Comparison of ENCODE assay signal across 19 cellular contexts in the genomic region with DNA sequence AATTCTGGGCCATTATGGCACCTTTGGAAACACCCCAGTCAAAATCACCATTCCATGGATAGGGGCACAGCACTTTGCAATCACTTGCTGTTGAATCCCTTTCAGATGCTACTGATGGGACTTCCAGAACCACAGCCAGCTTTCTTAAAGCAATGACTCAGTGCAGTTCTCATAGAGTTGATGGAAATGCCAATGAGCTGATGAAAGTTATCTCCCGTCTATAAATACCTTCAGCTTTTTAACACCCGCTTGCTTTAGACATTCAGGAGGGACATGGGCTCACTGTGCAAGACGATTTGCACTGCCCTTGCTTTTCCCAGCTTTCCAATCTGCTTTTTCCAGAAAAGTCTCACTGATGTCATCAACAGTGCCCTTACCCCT.
DNase-seq lines count a peak whose midpoint lies in the region; ATAC-seq and TF ChIP-seq lines count a peak whose summit lies in the region.
"Had no signal": no experiment of that assay in that cellular context is flagged by ENCODE, and none has a peak within 500 bp of the region (broad histone marks: within the 10 kb centered on the region; RNA-seq: fewer than 3 reads in every experiment).

No MANE protein-coding gene starts in this region.

- H3K4me2 ChIP-seq in GM23248 (ENCODE audit: unreplicated experiment) = peak overlapping the region; percentile 22
- peak overlapping the region; percentile 3 for H3K4me2 ChIP-seq in skeletal muscle satellite cell (ENCODE audit: low read length)

- ATAC-seq in Right ventricle myocardium superior (ENCODE audit: poor library complexity) (peak; percentile 85), omental fat pad (ENCODE audit: low FRiP score) (no peak), HG02759 (IDR thresholded peaks at IDR 0.05; ENCODE audit: unreplicated experiment) (no peak)
- ATAC-seq: activated T-cell treated with anti-CD3 and anti-CD28 coated beads, Interleukin-2, amount 50 U/mL, for 72 hours; stimulated activated effector memory CD8-positive, alpha-beta T cell treated with anti-CD3 and anti-CD28 coated beads, Interleukin-12 subunit alpha, Interleukin-12 subunit beta, amount 100 ng/mL, for 72 hours had no signal

- H3K27me3 ChIP-seq in GM23248 (replicated peaks; ENCODE audit: insufficient read depth) (no peaks in the 10 kb centered on the region), ascending aorta (no peaks in the 10 kb centered on the region), skeletal muscle satellite cell (ENCODE audit: control insufficient read depth, insufficient read depth, low read length) (no peaks in the 10 kb centered on the region)
- H3K27me3 ChIP-seq: adrenal gland, uterus had no signal

- H3K36me3 ChIP-seq in GM23248 (ENCODE audit: low read depth) = no peaks in the 10 kb centered on the region
- H3K36me3 ChIP-seq in ascending aorta = peaks cover 0 to 4% of the 10 kb centered on the region in 2 donors
- H3K36me3 ChIP-seq in skeletal muscle satellite cell (ENCODE audit: insufficient read depth, low read length) = peaks cover 9% of the 10 kb centered on the region
- H3K36me3 ChIP-seq: adrenal gland, uterus had no signal

- in situ Hi-C loops in GM23248 (cut with MboI) = no loop called here

- H3F3A ChIP-seq in GM23248 (ENCODE audit: insufficient read depth) = 0 out of 2 replicates have a peak, but pooled peaks cover 9% of the 10 kb centered on the region

- no peaks in the 10 kb centered on the region for H3K79me2 ChIP-seq in GM23248 (ENCODE audit: insufficient read depth)

- no peaks in the 10 kb centered on the region for H4K20me1 ChIP-seq in GM23248 (ENCODE audit: insufficient read depth)

- H3K27ac ChIP-seq in GM23248 (no peak overlapping the region), ascending aorta (peak overlapping the region; percentile 39 to 41)
- H3K27ac ChIP-seq: adrenal gland, uterus had no signal

- H3K9me3 ChIP-seq in GM23248 (ENCODE audit: low read depth) (no peaks in the 10 kb centered on the region), ascending aorta (no peaks in the 10 kb centered on the region), skeletal muscle satellite cell (replicated peaks; ENCODE audit: low read length) (no peaks in the 10 kb centered on the region)
- H3K9me3 ChIP-seq: adrenal gland, uterus had no signal

- H2AFZ ChIP-seq in GM23248 = no peak overlapping the region

- intact Hi-C loops in ascending aorta (cut with DNase I) (no loop called here), Right ventricle myocardium superior (cut with DNase I) (no loop called here)

- H3K9ac ChIP-seq in GM23248 = no peak overlapping the region
- H3K9ac ChIP-seq in skeletal muscle satellite cell (ENCODE audit: low read depth, low read length) = no peak overlapping the region

- H3K4me1 ChIP-seq in GM23248 (ENCODE audit: insufficient read depth) (peaks cover 13% of the 10 kb centered on the region), ascending aorta (peaks cover 5 to 13% of the 10 kb centered on the region in 2 donors), skeletal muscle satellite cell (ENCODE audit: control insufficient read depth, insufficient read depth, low read length) (peaks cover 17% of the 10 kb centered on the region)
- H3K4me1 ChIP-seq: adrenal gland, uterus had no signal

- no peaks in the 10 kb centered on the region for H3K9me2 ChIP-seq in GM23248 (ENCODE audit: insufficient read depth)

- TF ChIP-seq CTCF in ascending aorta (IDR thresholded peaks at IDR 0.05) (no peak), omental fat pad (IDR thresholded peaks at IDR 0.05) (no peak)

- DNase-seq in GM23248 = peak; percentile 87
- DNase-seq in ascending aorta (ENCODE audit: low spot score in 2 of 2) = peak in 1 of 2 donors; percentile 28
- no peak for DNase-seq in Right ventricle myocardium superior
- DNase-seq in omental fat pad (ENCODE audit: low spot score) = no peak
- no peak for DNase-seq in NCI-H345 (lab: John Stamatoyannopoulos, UW)
- no peak for DNase-seq in stimulated activated CD4-positive, alpha-beta T cell treated with anti-CD3 and anti-CD28 coated beads, Interleukin-1b, Interleukin-23, amount 100 ng/mL, for 48 hours
- DNase-seq: activated CD4-positive, alpha-beta T cell treated with anti-CD3 and anti-CD28 coated beads, Interleukin-2, amount 50 U/mL, for 1 hour; activated T-cell treated with anti-CD3 and anti-CD28 coated beads, Interleukin-2, amount 50 U/mL, for 72 hours; GF-D8; glutamatergic neuron; kidney glomerular epithelial cell; NCI-H2081; SHP77; stimulated activated CD4-positive, alpha-beta T cell treated with anti-CD3 and anti-CD28 coated beads, Interleukin-4, amount 100 ng/mL, for 24 hours; uterus had no signal

- 19 to 27% methylated on average over 3 of the region's 3 CpGs for WGBS in GM23248 (ENCODE audit: low coverage in 1 of 2, low lambda C conversion rate in 2 of 2, missing lambda C conversion rate in 2 of 2), 2 experiments

- H3K4me3 ChIP-seq in GM23248 = no peak overlapping the region
- H3K4me3 ChIP-seq in ascending aorta = no peak overlapping the region
- no peak overlapping the region for H3K4me3 ChIP-seq in skeletal muscle satellite cell (ENCODE audit: low read length)
- H3K4me3 ChIP-seq: adrenal gland, uterus had no signal
